Comparison of ENCODE assay signal across 10 cellular contexts in genomic region chr19:8343483-8343844, GRCh38. TPM values are rescaled to one million over a fixed set of nuclear protein-coding genes. Genes with fewer than 3 reads are reported as not detected.
DNase-seq lines count a peak whose midpoint lies in the region; ATAC-seq and TF ChIP-seq lines count a peak whose summit lies in the region.
"Had no signal": no experiment of that assay in that cellular context is flagged by ENCODE, and none has a peak within 500 bp of the region (broad histone marks: within the 10 kb centered on the region; RNA-seq: fewer than 3 reads in every experiment).

No MANE protein-coding gene starts in this region.

- no peaks in the 10 kb centered on the region for H3K9me3 Mint-ChIP-seq in activated naive CD4-positive, alpha-beta T cell treated with anti-CD3 and anti-CD28 coated beads, Interleukin-2, amount 50 U/mL, for 24 hours
- no peaks in the 10 kb centered on the region for H3K9me3 Mint-ChIP-seq in activated naive CD8-positive, alpha-beta T cell treated with anti-CD3 and anti-CD28 coated beads, Interleukin-2, amount 50 U/mL, for 24 hours

- H3K9me3 ChIP-seq in mesodermal cell (ENCODE audit: control insufficient read depth, low read length) (no peaks in the 10 kb centered on the region), tibial nerve (no peaks in the 10 kb centered on the region)
- H3K9me3 ChIP-seq: right atrium auricular region, SJSA1 had no signal

- H3K36me3 Mint-ChIP-seq in activated naive CD4-positive, alpha-beta T cell treated with anti-CD3 and anti-CD28 coated beads, Interleukin-2, amount 50 U/mL, for 24 hours = no peaks in the 10 kb centered on the region
- H3K36me3 Mint-ChIP-seq in activated naive CD8-positive, alpha-beta T cell treated with anti-CD3 and anti-CD28 coated beads, Interleukin-2, amount 50 U/mL, for 24 hours (ENCODE audit: low read depth) = no peaks in the 10 kb centered on the region

- H3K27ac ChIP-seq in mesodermal cell (ENCODE audit: low read depth, low read length, severe bottlenecking) = no peak overlapping the region
- H3K27ac ChIP-seq in tibial nerve = no peak overlapping the region
- H3K27ac ChIP-seq: SJSA1 had no signal

- 42 to 56% methylated on average over 7 to 8 of the region's 11 CpGs for WGBS in mesodermal cell (ENCODE audit: insufficient coverage in 2 of 2), 2 experiments
- 31 to 33% methylated on average over 11 of the region's 11 CpGs for WGBS in tibial nerve, 2 donors

- no peak for ATAC-seq in activated naive CD8-positive, alpha-beta T cell treated with anti-CD3 and anti-CD28 coated beads, Interleukin-2, amount 50 U/mL, for 24 hours
- ATAC-seq in HG02973 (IDR thresholded peaks at IDR 0.05; ENCODE audit: unreplicated experiment) = no peak

- H3K27me3 ChIP-seq in tibial nerve = peaks cover 0 to 21% of the 10 kb centered on the region in 2 donors
- H3K27me3 ChIP-seq: right atrium auricular region had no signal

- no peak for DNase-seq in activated naive CD4-positive, alpha-beta T cell treated with anti-CD3 and anti-CD28 coated beads, Interleukin-2, amount 50 U/mL, for 16 hours
- DNase-seq in activated naive CD8-positive, alpha-beta T cell treated with anti-CD3 and anti-CD28 coated beads, Interleukin-2, amount 50 U/mL, for 24 hours = no peak
- DNase-seq in tibial nerve (ENCODE audit: low spot score in 2 of 2) (no peak), SK-N-DZ (ENCODE audit: low spot score) (no peak), medulla oblongata (ENCODE audit: extremely low spot score) (no peak)

- no peaks in the 10 kb centered on the region for H3K27me3 Mint-ChIP-seq in activated naive CD4-positive, alpha-beta T cell treated with anti-CD3 and anti-CD28 coated beads, Interleukin-2, amount 50 U/mL, for 24 hours
- H3K27me3 Mint-ChIP-seq in activated naive CD8-positive, alpha-beta T cell treated with anti-CD3 and anti-CD28 coated beads, Interleukin-2, amount 50 U/mL, for 24 hours = peaks cover 31% of the 10 kb centered on the region

- no peak for TF ChIP-seq CTCF in tibial nerve (IDR thresholded peaks at IDR 0.05)

- no peak for TF ChIP-seq EP300 in tibial nerve (IDR thresholded peaks at IDR 0.05)

- H3K27ac Mint-ChIP-seq in activated naive CD4-positive, alpha-beta T cell treated with anti-CD3 and anti-CD28 coated beads, Interleukin-2, amount 50 U/mL, for 24 hours = no peak overlapping the region
- H3K27ac Mint-ChIP-seq in activated naive CD8-positive, alpha-beta T cell treated with anti-CD3 and anti-CD28 coated beads, Interleukin-2, amount 50 U/mL, for 24 hours = peak overlapping the region; percentile 35

- TF ChIP-seq POLR2A in tibial nerve (IDR thresholded peaks at IDR 0.05) = no peak

- H3K36me3 ChIP-seq in mesodermal cell (ENCODE audit: control insufficient read depth, insufficient read depth, low read length) (no peaks in the 10 kb centered on the region), tibial nerve (no peaks in the 10 kb centered on the region)
- H3K36me3 ChIP-seq: right atrium auricular region, SJSA1 had no signal

- H3K4me1 ChIP-seq in mesodermal cell (ENCODE audit: control insufficient read depth, insufficient read depth, low read length, poor library complexity, severe bottlenecking) (peaks cover 3% of the 10 kb centered on the region), tibial nerve (peaks cover 0 to 33% (median 5%) of the 10 kb centered on the region in 4 donors)

- H3K4me3 Mint-ChIP-seq in activated naive CD4-positive, alpha-beta T cell treated with anti-CD3 and anti-CD28 coated beads, Interleukin-2, amount 50 U/mL, for 24 hours = peak overlapping the region; percentile 82
- peak overlapping the region; percentile 68 for H3K4me3 Mint-ChIP-seq in activated naive CD8-positive, alpha-beta T cell treated with anti-CD3 and anti-CD28 coated beads, Interleukin-2, amount 50 U/mL, for 24 hours

- H3K4me3 ChIP-seq in mesodermal cell (ENCODE audit: extremely low read depth, insufficient read depth, low read length, poor library complexity, severe bottlenecking) = peak overlapping the region; percentile 44
- peak overlapping the region in 3 of 4 donors; percentile 43 to 58 (median 47) for H3K4me3 ChIP-seq in tibial nerve

- peaks cover 11% of the 10 kb centered on the region for H3K4me1 Mint-ChIP-seq in activated naive CD4-positive, alpha-beta T cell treated with anti-CD3 and anti-CD28 coated beads, Interleukin-2, amount 50 U/mL, for 24 hours
- H3K4me1 Mint-ChIP-seq in activated naive CD8-positive, alpha-beta T cell treated with anti-CD3 and anti-CD28 coated beads, Interleukin-2, amount 50 U/mL, for 24 hours = peaks cover 3% of the 10 kb centered on the region

RNA-seq across cellular contexts. Expression of gene KANK3, which starts 0.4 kb away (rescaled TPM):
- 7.2 TPM for polyA plus RNA-seq in mesodermal cell (2013, experiment 1 of 2)
- 4.9 TPM for polyA plus RNA-seq in mesodermal cell (2013, experiment 2 of 2)
- 10 to 100 TPM; 13.8 to 34.8 (median 20.1) TPM for total RNA-seq in tibial nerve
- polyA plus RNA-seq in SK-N-DZ (2014; cell fraction: cytosol; rRNA removed) = 0.16 and 2.0 TPM in 2 replicates
- polyA plus RNA-seq in SK-N-DZ (2014; cell fraction: nucleus; rRNA removed) = 0.11 and 1.0 TPM in 2 replicates
- total RNA-seq: SJSA1 had no signal

RNA-seq across cellular contexts. Expression of gene ANGPTL4, which starts 20.5 kb away (rescaled TPM):
- polyA plus RNA-seq in mesodermal cell (2013, experiment 1 of 2) = 10.0 TPM
- 7.6 TPM for polyA plus RNA-seq in mesodermal cell (2013, experiment 2 of 2)
- total RNA-seq in tibial nerve = 100 to 1,000 TPM in 1 of 4 donors, 10 to 100 TPM in 3; 52.2 to 256 (median 75.6) TPM
- 5.6 and 6.3 TPM in 2 replicates for polyA plus RNA-seq in SK-N-DZ (2014; cell fraction: cytosol; rRNA removed)
- 11.7 and 12.2 TPM in 2 replicates for polyA plus RNA-seq in SK-N-DZ (2014; cell fraction: nucleus; rRNA removed)

RNA-seq across cellular contexts. Expression of gene RPS28, which starts 22.2 kb away (rescaled TPM):
- 1,106 TPM for polyA plus RNA-seq in mesodermal cell (2013, experiment 1 of 2)
- polyA plus RNA-seq in mesodermal cell (2013, experiment 2 of 2) = 958 TPM
- 100 to 1,000 TPM; 398 to 559 (median 412) TPM for total RNA-seq in tibial nerve
- 193 and 234 TPM in 2 replicates for polyA plus RNA-seq in SK-N-DZ (2014; cell fraction: cytosol; rRNA removed)
- polyA plus RNA-seq in SK-N-DZ (2014; cell fraction: nucleus; rRNA removed) = 198 and 225 TPM in 2 replicates

RNA-seq across cellular contexts. Expression of gene NDUFA7, which starts 22.3 kb away (rescaled TPM):
- 156 TPM for polyA plus RNA-seq in mesodermal cell (2013, experiment 1 of 2)
- polyA plus RNA-seq in mesodermal cell (2013, experiment 2 of 2) = 139 TPM
- total RNA-seq in tibial nerve = 10 to 100 TPM in 3 of 4 donors, 1 to 10 TPM in 1; 4.5 to 22.1 (median 16.0) TPM
- 33.8 and 68.5 TPM in 2 replicates for polyA plus RNA-seq in SK-N-DZ (2014; cell fraction: cytosol; rRNA removed)
- 48.7 and 54.3 TPM in 2 replicates for polyA plus RNA-seq in SK-N-DZ (2014; cell fraction: nucleus; rRNA removed)

RNA-seq across cellular contexts. Expression of gene CD320, which starts 35.3 kb away (rescaled TPM):
- 66.5 TPM for polyA plus RNA-seq in mesodermal cell (2013, experiment 1 of 2)
- polyA plus RNA-seq in mesodermal cell (2013, experiment 2 of 2) = 55.8 TPM
- total RNA-seq in tibial nerve = 100 to 1,000 TPM in 1 of 4 donors, 10 to 100 TPM in 3; 64.7 to 109 (median 83.9) TPM
- polyA plus RNA-seq in SK-N-DZ (2014; cell fraction: cytosol; rRNA removed) = 149 and 150 TPM in 2 replicates
- polyA plus RNA-seq in SK-N-DZ (2014; cell fraction: nucleus; rRNA removed) = 98.6 and 111 TPM in 2 replicates
